1 cellular context compared by ENCODE assay signal in the genomic region with DNA sequence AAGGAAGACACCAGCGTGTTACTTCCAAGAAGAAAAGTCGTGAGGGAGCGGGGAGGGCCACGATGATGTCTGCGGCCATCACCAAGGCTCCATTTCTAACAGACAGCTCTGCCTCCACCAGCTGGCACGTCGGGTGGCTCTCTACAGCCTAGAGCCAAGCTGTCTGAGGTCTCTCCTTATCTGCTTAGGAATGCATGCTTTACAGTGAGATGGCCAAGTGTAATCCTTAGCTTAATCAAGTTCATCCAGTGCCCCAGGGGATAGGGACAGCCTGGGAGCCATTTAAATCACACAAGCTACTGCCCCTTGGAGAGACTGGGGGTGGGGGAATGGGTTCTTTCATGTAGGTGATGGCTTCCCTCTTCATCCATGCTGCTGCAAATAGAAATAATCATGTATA.
TF ChIP-seq lines count a peak whose summit lies in the region.

No MANE protein-coding gene starts in this region.

TF ChIP-seq in GM23338, 12 proteins besides CTCF, POLR2A, EP300 and RAD21 (continued from another document):
- TF ChIP-seq, protein P1, sequence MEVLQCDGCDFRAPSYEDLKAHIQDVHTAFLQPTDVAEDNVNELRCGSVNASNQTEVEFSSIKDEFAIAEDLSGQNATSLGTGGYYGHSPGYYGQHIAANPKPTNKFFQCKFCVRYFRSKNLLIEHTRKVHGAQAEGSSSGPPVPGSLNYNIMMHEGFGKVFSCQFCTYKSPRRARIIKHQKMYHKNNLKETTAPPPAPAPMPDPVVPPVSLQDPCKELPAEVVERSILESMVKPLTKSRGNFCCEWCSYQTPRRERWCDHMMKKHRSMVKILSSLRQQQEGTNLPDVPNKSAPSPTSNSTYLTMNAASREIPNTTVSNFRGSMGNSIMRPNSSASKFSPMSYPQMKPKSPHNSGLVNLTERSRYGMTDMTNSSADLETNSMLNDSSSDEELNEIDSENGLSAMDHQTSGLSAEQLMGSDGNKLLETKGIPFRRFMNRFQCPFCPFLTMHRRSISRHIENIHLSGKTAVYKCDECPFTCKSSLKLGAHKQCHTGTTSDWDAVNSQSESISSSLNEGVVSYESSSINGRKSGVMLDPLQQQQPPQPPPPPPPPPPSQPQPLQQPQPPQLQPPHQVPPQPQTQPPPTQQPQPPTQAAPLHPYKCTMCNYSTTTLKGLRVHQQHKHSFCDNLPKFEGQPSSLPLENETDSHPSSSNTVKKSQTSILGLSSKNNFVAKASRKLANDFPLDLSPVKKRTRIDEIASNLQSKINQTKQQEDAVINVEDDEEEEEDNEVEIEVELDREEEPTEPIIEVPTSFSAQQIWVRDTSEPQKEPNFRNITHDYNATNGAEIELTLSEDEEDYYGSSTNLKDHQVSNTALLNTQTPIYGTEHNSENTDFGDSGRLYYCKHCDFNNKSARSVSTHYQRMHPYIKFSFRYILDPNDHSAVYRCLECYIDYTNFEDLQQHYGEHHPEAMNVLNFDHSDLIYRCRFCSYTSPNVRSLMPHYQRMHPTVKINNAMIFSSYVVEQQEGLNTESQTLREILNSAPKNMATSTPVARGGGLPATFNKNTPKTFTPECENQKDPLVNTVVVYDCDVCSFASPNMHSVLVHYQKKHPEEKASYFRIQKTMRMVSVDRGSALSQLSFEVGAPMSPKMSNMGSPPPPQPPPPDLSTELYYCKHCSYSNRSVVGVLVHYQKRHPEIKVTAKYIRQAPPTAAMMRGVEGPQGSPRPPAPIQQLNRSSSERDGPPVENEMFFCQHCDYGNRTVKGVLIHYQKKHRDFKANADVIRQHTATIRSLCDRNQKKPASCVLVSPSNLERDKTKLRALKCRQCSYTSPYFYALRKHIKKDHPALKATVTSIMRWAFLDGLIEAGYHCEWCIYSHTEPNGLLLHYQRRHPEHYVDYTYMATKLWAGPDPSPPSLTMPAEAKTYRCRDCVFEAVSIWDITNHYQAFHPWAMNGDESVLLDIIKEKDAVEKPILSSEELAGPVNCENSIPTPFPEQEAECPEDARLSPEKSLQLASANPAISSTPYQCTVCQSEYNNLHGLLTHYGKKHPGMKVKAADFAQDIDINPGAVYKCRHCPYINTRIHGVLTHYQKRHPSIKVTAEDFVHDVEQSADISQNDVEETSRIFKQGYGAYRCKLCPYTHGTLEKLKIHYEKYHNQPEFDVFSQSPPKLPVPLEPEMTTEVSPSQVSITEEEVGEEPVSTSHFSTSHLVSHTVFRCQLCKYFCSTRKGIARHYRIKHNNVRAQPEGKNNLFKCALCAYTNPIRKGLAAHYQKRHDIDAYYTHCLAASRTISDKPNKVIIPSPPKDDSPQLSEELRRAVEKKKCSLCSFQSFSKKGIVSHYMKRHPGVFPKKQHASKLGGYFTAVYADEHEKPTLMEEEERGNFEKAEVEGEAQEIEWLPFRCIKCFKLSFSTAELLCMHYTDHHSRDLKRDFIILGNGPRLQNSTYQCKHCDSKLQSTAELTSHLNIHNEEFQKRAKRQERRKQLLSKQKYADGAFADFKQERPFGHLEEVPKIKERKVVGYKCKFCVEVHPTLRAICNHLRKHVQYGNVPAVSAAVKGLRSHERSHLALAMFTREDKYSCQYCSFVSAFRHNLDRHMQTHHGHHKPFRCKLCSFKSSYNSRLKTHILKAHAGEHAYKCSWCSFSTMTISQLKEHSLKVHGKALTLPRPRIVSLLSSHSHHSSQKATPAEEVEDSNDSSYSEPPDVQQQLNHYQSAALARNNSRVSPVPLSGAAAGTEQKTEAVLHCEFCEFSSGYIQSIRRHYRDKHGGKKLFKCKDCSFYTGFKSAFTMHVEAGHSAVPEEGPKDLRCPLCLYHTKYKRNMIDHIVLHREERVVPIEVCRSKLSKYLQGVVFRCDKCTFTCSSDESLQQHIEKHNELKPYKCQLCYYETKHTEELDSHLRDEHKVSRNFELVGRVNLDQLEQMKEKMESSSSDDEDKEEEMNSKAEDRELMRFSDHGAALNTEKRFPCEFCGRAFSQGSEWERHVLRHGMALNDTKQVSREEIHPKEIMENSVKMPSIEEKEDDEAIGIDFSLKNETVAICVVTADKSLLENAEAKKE (CRISPR knock-in tag; IDR thresholded peaks at IDR 0.05), result no peak
- TF ChIP-seq EZH2phosphoT487 (IDR thresholded peaks at IDR 0.05; ENCODE audit: unreplicated experiment), result no peak
- TF ChIP-seq, protein P2, sequence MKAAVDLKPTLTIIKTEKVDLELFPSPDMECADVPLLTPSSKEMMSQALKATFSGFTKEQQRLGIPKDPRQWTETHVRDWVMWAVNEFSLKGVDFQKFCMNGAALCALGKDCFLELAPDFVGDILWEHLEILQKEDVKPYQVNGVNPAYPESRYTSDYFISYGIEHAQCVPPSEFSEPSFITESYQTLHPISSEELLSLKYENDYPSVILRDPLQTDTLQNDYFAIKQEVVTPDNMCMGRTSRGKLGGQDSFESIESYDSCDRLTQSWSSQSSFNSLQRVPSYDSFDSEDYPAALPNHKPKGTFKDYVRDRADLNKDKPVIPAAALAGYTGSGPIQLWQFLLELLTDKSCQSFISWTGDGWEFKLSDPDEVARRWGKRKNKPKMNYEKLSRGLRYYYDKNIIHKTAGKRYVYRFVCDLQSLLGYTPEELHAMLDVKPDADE (IDR thresholded peaks at IDR 0.05), result no peak
- no peak for TF ChIP-seq POLR2AphosphoS5 (IDR thresholded peaks at IDR 0.05; ENCODE audit: low read depth)
- TF ChIP-seq, protein P3, sequence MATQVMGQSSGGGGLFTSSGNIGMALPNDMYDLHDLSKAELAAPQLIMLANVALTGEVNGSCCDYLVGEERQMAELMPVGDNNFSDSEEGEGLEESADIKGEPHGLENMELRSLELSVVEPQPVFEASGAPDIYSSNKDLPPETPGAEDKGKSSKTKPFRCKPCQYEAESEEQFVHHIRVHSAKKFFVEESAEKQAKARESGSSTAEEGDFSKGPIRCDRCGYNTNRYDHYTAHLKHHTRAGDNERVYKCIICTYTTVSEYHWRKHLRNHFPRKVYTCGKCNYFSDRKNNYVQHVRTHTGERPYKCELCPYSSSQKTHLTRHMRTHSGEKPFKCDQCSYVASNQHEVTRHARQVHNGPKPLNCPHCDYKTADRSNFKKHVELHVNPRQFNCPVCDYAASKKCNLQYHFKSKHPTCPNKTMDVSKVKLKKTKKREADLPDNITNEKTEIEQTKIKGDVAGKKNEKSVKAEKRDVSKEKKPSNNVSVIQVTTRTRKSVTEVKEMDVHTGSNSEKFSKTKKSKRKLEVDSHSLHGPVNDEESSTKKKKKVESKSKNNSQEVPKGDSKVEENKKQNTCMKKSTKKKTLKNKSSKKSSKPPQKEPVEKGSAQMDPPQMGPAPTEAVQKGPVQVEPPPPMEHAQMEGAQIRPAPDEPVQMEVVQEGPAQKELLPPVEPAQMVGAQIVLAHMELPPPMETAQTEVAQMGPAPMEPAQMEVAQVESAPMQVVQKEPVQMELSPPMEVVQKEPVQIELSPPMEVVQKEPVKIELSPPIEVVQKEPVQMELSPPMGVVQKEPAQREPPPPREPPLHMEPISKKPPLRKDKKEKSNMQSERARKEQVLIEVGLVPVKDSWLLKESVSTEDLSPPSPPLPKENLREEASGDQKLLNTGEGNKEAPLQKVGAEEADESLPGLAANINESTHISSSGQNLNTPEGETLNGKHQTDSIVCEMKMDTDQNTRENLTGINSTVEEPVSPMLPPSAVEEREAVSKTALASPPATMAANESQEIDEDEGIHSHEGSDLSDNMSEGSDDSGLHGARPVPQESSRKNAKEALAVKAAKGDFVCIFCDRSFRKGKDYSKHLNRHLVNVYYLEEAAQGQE (IDR thresholded peaks at IDR 0.05; ENCODE audit: unreplicated experiment), result no peak
- TF ChIP-seq ZNF331 (CRISPR knock-in tag; IDR thresholded peaks at IDR 0.05; ENCODE audit: low read depth), result no peak
- TF ChIP-seq NANOG (IDR thresholded peaks at IDR 0.05; ENCODE audit: borderline replicate concordance), result no peak
